In the genomic region with DNA sequence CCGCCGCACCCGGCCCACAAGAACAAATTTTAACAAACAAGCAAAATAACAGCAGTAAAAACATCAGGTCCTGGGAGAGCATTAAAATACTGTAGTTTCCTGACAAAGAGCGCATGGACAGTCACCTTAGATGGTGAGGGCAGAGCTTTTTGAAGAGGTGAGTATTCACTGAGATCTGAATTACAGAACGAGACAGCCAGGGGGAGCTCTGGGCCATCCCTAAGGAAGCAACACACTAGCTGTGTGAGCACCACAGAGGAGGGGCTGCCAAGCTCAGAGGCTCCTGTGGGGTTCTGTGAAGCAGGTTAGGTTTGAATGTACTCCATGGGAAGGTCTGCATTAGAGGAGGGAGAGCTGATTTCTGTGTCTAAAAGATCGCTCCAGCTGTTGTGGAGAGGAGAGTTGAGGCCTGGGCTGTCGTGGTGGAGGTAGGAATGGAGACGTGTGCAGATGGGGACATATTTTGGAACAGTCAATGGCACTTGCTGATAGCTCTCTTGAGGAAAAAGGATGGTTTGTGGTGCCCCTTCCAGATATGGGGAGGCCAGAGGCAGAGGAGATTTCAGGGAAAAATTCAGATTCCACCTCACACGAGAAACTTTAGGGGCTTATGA, we compare ENCODE assay signal across 1 cellular context.
TF ChIP-seq lines count a peak whose summit lies in the region.

No MANE protein-coding gene starts in this region.

TF ChIP-seq in GM23338, 12 proteins besides CTCF, POLR2A, EP300 and RAD21 (continued from another document):
- TF ChIP-seq, protein P1, sequence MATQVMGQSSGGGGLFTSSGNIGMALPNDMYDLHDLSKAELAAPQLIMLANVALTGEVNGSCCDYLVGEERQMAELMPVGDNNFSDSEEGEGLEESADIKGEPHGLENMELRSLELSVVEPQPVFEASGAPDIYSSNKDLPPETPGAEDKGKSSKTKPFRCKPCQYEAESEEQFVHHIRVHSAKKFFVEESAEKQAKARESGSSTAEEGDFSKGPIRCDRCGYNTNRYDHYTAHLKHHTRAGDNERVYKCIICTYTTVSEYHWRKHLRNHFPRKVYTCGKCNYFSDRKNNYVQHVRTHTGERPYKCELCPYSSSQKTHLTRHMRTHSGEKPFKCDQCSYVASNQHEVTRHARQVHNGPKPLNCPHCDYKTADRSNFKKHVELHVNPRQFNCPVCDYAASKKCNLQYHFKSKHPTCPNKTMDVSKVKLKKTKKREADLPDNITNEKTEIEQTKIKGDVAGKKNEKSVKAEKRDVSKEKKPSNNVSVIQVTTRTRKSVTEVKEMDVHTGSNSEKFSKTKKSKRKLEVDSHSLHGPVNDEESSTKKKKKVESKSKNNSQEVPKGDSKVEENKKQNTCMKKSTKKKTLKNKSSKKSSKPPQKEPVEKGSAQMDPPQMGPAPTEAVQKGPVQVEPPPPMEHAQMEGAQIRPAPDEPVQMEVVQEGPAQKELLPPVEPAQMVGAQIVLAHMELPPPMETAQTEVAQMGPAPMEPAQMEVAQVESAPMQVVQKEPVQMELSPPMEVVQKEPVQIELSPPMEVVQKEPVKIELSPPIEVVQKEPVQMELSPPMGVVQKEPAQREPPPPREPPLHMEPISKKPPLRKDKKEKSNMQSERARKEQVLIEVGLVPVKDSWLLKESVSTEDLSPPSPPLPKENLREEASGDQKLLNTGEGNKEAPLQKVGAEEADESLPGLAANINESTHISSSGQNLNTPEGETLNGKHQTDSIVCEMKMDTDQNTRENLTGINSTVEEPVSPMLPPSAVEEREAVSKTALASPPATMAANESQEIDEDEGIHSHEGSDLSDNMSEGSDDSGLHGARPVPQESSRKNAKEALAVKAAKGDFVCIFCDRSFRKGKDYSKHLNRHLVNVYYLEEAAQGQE (IDR thresholded peaks at IDR 0.05; ENCODE audit: unreplicated experiment) = no peak
